1 cellular context compared by ENCODE assay signal in the genomic region with DNA sequence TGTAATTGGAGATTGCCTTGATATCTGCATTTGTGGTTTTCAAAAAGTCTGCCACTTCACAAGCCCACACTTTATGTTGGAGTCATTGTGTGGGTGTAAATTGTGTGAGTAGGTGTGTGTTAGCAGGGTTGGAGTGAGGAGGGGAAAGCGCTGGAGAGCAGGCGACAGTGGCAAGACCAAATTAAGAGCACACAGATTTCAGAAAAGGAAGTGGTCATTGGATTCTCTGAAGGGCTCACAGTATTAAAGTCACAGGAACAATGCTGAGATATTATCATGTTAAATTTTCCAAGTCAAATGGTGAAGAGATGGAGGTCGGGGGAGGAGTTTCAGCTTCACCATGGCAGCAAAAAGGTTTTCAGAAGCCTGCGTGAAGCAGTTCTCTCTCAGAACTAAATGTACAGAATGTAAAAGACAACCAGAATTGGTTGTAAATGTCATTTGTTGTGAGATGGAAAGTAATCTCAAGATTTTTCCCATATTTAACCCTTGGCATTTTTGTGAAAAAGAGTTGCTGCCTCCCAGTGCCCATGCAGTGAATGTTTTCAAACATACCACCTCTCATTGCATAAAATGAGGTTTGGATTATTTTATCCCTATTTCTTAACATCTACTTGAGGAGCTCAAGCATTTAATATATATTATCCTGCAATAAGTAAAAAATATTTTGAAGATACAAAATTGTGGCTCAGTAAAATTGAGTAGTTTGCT.
TF ChIP-seq lines count a peak whose summit lies in the region.

No MANE protein-coding gene starts in this region.

TF ChIP-seq in liver, 16 proteins besides CTCF, POLR2A, EP300 and RAD21 (continued from another document):
- TF ChIP-seq, protein P1, sequence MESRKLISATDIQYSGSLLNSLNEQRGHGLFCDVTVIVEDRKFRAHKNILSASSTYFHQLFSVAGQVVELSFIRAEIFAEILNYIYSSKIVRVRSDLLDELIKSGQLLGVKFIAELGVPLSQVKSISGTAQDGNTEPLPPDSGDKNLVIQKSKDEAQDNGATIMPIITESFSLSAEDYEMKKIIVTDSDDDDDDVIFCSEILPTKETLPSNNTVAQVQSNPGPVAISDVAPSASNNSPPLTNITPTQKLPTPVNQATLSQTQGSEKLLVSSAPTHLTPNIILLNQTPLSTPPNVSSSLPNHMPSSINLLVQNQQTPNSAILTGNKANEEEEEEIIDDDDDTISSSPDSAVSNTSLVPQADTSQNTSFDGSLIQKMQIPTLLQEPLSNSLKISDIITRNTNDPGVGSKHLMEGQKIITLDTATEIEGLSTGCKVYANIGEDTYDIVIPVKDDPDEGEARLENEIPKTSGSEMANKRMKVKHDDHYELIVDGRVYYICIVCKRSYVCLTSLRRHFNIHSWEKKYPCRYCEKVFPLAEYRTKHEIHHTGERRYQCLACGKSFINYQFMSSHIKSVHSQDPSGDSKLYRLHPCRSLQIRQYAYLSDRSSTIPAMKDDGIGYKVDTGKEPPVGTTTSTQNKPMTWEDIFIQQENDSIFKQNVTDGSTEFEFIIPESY (IDR thresholded peaks at IDR 0.05): no peak
- TF ChIP-seq YY1 (IDR thresholded peaks at IDR 0.05) (no peak), FOXA1 (IDR thresholded peaks at IDR 0.05) (no peak), NR2F2 (IDR thresholded peaks at IDR 0.05) (no peak)
